ENCODE assay signal across 8 cellular contexts in the genomic region with DNA sequence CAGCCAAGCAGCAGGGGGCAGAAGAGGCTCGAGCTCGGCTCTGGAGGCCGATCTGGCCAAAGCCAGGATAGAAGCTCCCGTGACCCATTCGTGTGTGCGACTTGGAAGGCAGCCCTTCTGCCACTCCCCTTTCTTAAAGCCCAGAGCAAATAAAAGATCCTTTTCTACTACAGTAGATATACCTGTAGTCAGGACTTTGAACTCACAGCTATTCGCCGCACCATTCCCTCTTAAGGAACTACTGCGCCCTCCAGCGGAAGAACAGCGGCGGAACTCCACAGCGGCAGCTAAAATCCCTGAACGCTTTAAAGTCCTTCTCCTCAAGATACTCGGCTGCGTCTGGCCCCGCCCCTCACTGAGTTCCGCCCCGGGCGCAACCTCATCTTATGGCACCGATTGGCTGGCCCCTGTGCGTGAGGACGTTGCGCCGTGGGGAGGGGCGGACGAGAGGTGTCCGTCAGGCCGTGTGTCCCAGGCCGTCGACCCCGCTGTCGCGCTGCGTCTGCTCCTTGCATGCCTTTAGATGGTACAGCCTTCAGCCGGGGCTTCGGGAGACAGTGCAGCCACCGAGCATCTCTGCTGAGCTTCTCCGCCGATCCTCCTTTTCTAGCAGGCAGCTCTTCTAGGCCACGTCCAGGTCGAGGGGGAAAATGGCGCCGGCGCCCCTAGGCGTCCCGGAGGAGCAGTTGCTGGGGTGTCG. TPM values are rescaled to one million over a fixed set of nuclear protein-coding genes. Genes with fewer than 3 reads are reported as not detected.
DNase-seq lines count a peak whose midpoint lies in the region; ATAC-seq and TF ChIP-seq lines count a peak whose summit lies in the region.

A gene with protein sequence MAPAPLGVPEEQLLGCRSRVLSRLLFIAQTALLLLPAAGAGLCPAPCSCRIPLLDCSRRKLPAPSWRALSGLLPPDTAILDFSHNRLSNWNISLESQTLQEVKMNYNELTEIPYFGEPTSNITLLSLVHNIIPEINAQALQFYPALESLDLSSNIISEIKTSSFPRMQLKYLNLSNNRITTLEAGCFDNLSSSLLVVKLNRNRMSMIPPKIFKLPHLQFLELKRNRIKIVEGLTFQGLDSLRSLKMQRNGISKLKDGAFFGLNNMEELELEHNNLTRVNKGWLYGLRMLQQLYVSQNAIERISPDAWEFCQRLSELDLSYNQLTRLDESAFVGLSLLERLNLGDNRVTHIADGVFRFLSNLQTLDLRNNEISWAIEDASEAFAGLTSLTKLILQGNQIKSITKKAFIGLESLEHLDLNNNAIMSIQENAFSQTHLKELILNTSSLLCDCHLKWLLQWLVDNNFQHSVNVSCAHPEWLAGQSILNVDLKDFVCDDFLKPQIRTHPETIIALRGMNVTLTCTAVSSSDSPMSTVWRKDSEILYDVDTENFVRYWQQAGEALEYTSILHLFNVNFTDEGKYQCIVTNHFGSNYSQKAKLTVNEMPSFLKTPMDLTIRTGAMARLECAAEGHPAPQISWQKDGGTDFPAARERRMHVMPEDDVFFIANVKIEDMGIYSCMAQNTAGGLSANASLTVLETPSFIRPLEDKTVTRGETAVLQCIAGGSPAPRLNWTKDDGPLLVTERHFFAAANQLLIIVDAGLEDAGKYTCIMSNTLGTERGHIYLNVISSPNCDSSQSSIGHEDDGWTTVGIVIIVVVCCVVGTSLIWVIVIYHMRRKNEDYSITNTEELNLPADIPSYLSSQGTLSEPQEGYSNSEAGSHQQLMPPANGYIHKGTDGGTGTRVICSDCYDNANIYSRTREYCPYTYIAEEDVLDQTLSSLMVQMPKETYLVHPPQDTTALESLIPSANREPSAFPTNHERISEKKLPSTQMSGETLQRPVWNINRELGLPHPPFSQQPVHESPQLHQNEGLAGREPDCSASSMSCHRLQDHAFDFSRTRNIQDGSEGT (plus strand): TSS at position 442 of the 700 bp plus-strand sequence. CDS start 209 bp downstream, at position 651.

- H3K27ac ChIP-seq in epithelial cell of prostate: peak within 1 kb of the TSS; percentile 81

- peaks cover 18 to 28% (median 20%) of the 10 kb centered on the region in 3 donors for H3K4me1 Mint-ChIP-seq in IgD-negative memory B cell

- DNase-seq in DMS153 treated with DMSO at 0.1 percent for 48 hours (lab: John Stamatoyannopoulos, UW; ENCODE audit: unreplicated experiment) (peak; percentile 93), OCI-M1 (lab: John Stamatoyannopoulos, UW) (peak; percentile 99), activated T-cell treated with anti-CD3 and anti-CD28 coated beads for 4 hours (peak; percentile 98), epithelial cell of prostate (ENCODE audit: low read depth, low spot score) (peak; percentile 93), mucosa of descending colon (peak; percentile 99 to 100 (median 99))
- peak; percentile 98 for DNase-seq in stimulated activated CD8-positive, alpha-beta memory T cell treated with anti-CD3 and anti-CD28 coated beads, Interleukin-4, amount 100 ng/mL, for 24 hours (ENCODE audit: low read depth)

- peak; percentile 72 for TF ChIP-seq CTCF in mucosa of descending colon (IDR thresholded peaks at IDR 0.05)

- H3K27ac Mint-ChIP-seq in IgD-negative memory B cell: peak within 1 kb of the TSS; percentile 86 to 98 (median 97)

- H3K4me3 ChIP-seq in mucosa of descending colon: peak within 1 kb of the TSS; percentile 49

- no peaks in the 10 kb centered on the region for H3K27me3 Mint-ChIP-seq in IgD-negative memory B cell

- intact Hi-C loops in mucosa of descending colon (cut with DNase I, micrococcal nuclease): no loop called here

- H3K9me3 ChIP-seq in mucosa of descending colon: no peaks in the 10 kb centered on the region

- peak; percentile 94 for ATAC-seq in GM21529 (IDR thresholded peaks at IDR 0.05; ENCODE audit: unreplicated experiment)
- ATAC-seq in mucosa of descending colon: peak; percentile 97

- H3K36me3 ChIP-seq in mucosa of descending colon (ENCODE audit: low read depth): peaks cover 4% of the 10 kb centered on the region

- H3K36me3 Mint-ChIP-seq in IgD-negative memory B cell: no peaks in the 10 kb centered on the region

- H3K4me1 ChIP-seq in mucosa of descending colon (ENCODE audit: low read depth): peaks cover 20% of the 10 kb centered on the region

- no peaks in the 10 kb centered on the region for H3K9me3 Mint-ChIP-seq in IgD-negative memory B cell

- peak within 1 kb of the TSS; percentile 95 to 100 (median 98) for H3K4me3 Mint-ChIP-seq in IgD-negative memory B cell

RNA-seq across cellular contexts. Expression of the gene that starts here (rescaled TPM):
- polyA plus RNA-seq in IgD-negative memory B cell: 7.3 TPM
- total RNA-seq in mucosa of descending colon: 10 to 100 TPM; 15.4 to 26.8 (median 16.4) TPM

Comparison
In these comparisons a context has a peak if more than half of its experiments do, and no peak if none do; other contexts are left out.
1. Peak in every context shown above with its lines: DNase-seq, ATAC-seq, H3K4me3 ChIP-seq and H3K27ac ChIP-seq.